Comparison of ENCODE assay signal across 9 cellular contexts in genomic region chr3:133384331-133385027, GRCh38. TPM values are rescaled to one million over a fixed set of nuclear protein-coding genes. Genes with fewer than 3 reads are reported as not detected.
DNase-seq lines count a peak whose midpoint lies in the region; ATAC-seq, FAIRE-seq and TF ChIP-seq lines count a peak whose summit lies in the region.
"Had no signal": no experiment of that assay in that cellular context is flagged by ENCODE, and none has a peak within 500 bp of the region (broad histone marks: within the 10 kb centered on the region; RNA-seq: fewer than 3 reads in every experiment).

No MANE protein-coding gene starts in this region.

- DNase-seq in COLO668 (lab: John Stamatoyannopoulos, UW; ENCODE audit: unreplicated experiment): peak; percentile 53
- DNase-seq in HPDE6-E6E7 (ENCODE audit: extremely low spot score): peak; percentile 63
- DNase-seq in NCI-H82 treated with DMSO at 0.1 percent for 48 hours (lab: John Stamatoyannopoulos, UW; ENCODE audit: unreplicated experiment): peak; percentile 64
- peak; percentile 29 to 41 (median 33) for DNase-seq in K562 (ENCODE audit: extremely low read depth in 1 of 4, low spot score in 3 of 4)
- peak; percentile 43 for DNase-seq in iPS DF 6.9 (ENCODE audit: low read depth, low spot score)
- DNase-seq in stimulated activated CD4-positive, alpha-beta T cell treated with anti-CD3 and anti-CD28 coated beads, Interleukin-15, amount 100 ng/mL, for 48 hours (ENCODE audit: low read depth in 2 of 2): peak; percentile 6 to 25
- no peak for DNase-seq in cortex of kidney (lab: John Stamatoyannopoulos, UW)

- TF ChIP-seq CTCF in K562 (IDR thresholded peaks at IDR 0.05 in 2 of 3, conservative IDR thresholded peaks at IDR 0.05 in 1 of 3; ENCODE audit: insufficient read depth in 2 of 3, low read depth in 1 of 3, low read length in 3 of 3): peak; percentile 58 to 68 (median 66)

- H3K79me2 ChIP-seq in K562 (ENCODE audit: control insufficient read depth, insufficient read depth, low read length): no peaks in the 10 kb centered on the region

- no peaks in the 10 kb centered on the region for H3K36me3 ChIP-seq in K562 (ENCODE audit: control insufficient read depth, insufficient read depth, low read length)
- H3K36me3 ChIP-seq in iPS DF 6.9 (ENCODE audit: control insufficient read depth, insufficient read depth, low read length): no peaks in the 10 kb centered on the region

- no peak for TF ChIP-seq POLR2A in K562 (conservative IDR thresholded peaks at IDR 0.05)

- POLR2A ChIA-PET in K562 (lab: Yijun Ruan, JAX): no interaction called here

- 50% methylated on average over 2 of the region's 13 CpGs for WGBS in K562 (ENCODE audit: insufficient coverage, low coverage, missing lambda C conversion rate)
- no CpG with 5 or more reads among the region's 13 CpGs for WGBS in iPS DF 6.9 (ENCODE audit: insufficient coverage, insufficient read length)

- H3K27ac ChIP-seq in K562 (ENCODE audit: extremely low read depth, low read depth, low read length) (no peak overlapping the region), iPS DF 6.9 (ENCODE audit: low read length) (no peak overlapping the region)
- H3K27ac ChIP-seq: skin epidermis had no signal

- no TSS peak for BruUV-seq in K562 (replicated peaks; lab: Mats Ljungman, UMichigan)

- FAIRE-seq in K562 (lab: Jason Lieb, UNC): no peak

- H3K4me2 ChIP-seq in K562 (ENCODE audit: insufficient read depth, low read length): no peak overlapping the region

- no peaks in the 10 kb centered on the region; the same call in 1 of the 2 replicates for H4K20me1 ChIP-seq in K562 (replicated peaks; ENCODE audit: control insufficient read depth, insufficient read depth, low read length)

- H3K9me1 ChIP-seq in K562 (ENCODE audit: control insufficient read depth, insufficient read depth, low read length): no peaks in the 10 kb centered on the region

- ATAC-seq in GM19351 (IDR thresholded peaks at IDR 0.05; ENCODE audit: unreplicated experiment) (peak; percentile 85), K562 (peak; percentile 93)

- H3K4me3 ChIP-seq in K562 (no peak overlapping the region), iPS DF 6.9 (ENCODE audit: low read length) (no peak overlapping the region)
- H3K4me3 ChIP-seq: skin epidermis had no signal

- TF ChIP-seq EP300 in K562 (IDR thresholded peaks at IDR 0.05; ENCODE audit: low read length): no peak

- H3K27me3 ChIP-seq in K562 (ENCODE audit: control insufficient read depth in 2 of 2, insufficient read depth in 2 of 2, low read length in 2 of 2): no peaks in the 10 kb centered on the region
- no peaks in the 10 kb centered on the region for H3K27me3 ChIP-seq in iPS DF 6.9 (ENCODE audit: control insufficient read depth, insufficient read depth, low read length)

- H3K4me1 ChIP-seq in K562 (replicated peaks in 1 of 2; ENCODE audit: control insufficient read depth in 2 of 2, insufficient read depth in 2 of 2, low read length in 2 of 2) (no peaks in the 10 kb centered on the region; a peak in 1 of 5 replicates), iPS DF 6.9 (ENCODE audit: control insufficient read depth, insufficient read depth, low read length) (no peaks in the 10 kb centered on the region)

- CTCF ChIA-PET in K562 (lab: Yijun Ruan, JAX; ENCODE audit: low intra/inter-chr PET ratio): interaction anchor here (1.0 to 1.8 kb wide), 3 partner anchors 343 to 849 kb away, joined by 4 to 8 read pairs (median 5); no protein-coding TSS in a partner anchor

- no peak overlapping the region for H2AFZ ChIP-seq in K562 (ENCODE audit: low read depth, low read length)

- TF ChIP-seq RAD21 in K562 (CRISPR knock-in tag; conservative IDR thresholded peaks at IDR 0.05 in 1 of 2, IDR thresholded peaks at IDR 0.05 in 1 of 2): peak; percentile 63 to 75

- H3K9ac ChIP-seq in K562 (ENCODE audit: insufficient read depth in 1 of 2, low read depth in 2 of 2, low read length in 2 of 2): no peak overlapping the region

- in situ Hi-C loops in K562 (cut with MboI): loop anchor here (10.0 to 25.0 kb wide), 2 partner anchors 347 to 650 kb away; partner anchors contain the start of gene TMEM108

- intact Hi-C loops in K562 (cut with micrococcal nuclease): loop anchor here (2.0 to 5.0 kb wide), 3 partner anchors 344 to 727 kb away; partner anchors contain the start of gene ACAD11

- H3K9me3 ChIP-seq in K562 (replicated peaks; ENCODE audit: control insufficient read depth, insufficient read depth, low read depth, low read length) (no peaks in the 10 kb centered on the region), iPS DF 6.9 (ENCODE audit: control insufficient read depth, insufficient read depth, low read length) (no peaks in the 10 kb centered on the region)

TF ChIP-seq in K562, 482 proteins besides CTCF, POLR2A, EP300 and RAD21:
- no peak for TF ChIP-seq ZFP1 (CRISPR knock-in tag; IDR thresholded peaks at IDR 0.05)
- 0 out of 2 replicates have a peak, but pooled peaks have one; percentile 10 for TF ChIP-seq DEAF1 (CRISPR knock-in tag; IDR thresholded peaks at IDR 0.05)
- TF ChIP-seq SMC3 (conservative IDR thresholded peaks at IDR 0.05; ENCODE audit: insufficient read depth, low read depth, low read length): peak; percentile 41; the same call in 1 of the 2 replicates
- no peak for TF ChIP-seq U2AF1 (optimal IDR thresholded peaks at IDR 0.05; ENCODE audit: low read depth, low read length)
- TF ChIP-seq NFIC (IDR thresholded peaks at IDR 0.05): 0 out of 2 replicates have a peak, but pooled peaks have one; percentile 9
TF ChIP-seq in K562: peak in this region for 3.

RNA-seq across cellular contexts. Expression of gene BFSP2, which starts 15.4 kb away (rescaled TPM):
- not detected in 2 replicates for total RNA-seq in K562 (2011; cell fraction: chromatin; rRNA removed; ENCODE audit: low replicate concordance)
- total RNA-seq in K562 (2011; cell fraction: nucleolus; rRNA removed): not detected in 2 replicates
- total RNA-seq in K562 (2011; cell fraction: nucleoplasm; rRNA removed): not detected in 2 replicates
- total RNA-seq in K562 (2014; rRNA removed) (not detected in 2 replicates), K562 (2014; rRNA removed; fragmentation: Illumina TruSeq; extraction: Trizol) (not detected in 2 replicates), K562 (2015; rRNA removed; fragmentation: Illumina TruSeq; extraction: Trizol) (not detected in 2 replicates), K562 (2021) (not detected in 2 replicates)
- polyA plus RNA-seq in K562 (2011; rRNA removed) (not detected in 2 replicates), K562 (2014; fragmentation: Illumina TruSeq; extraction: Trizol) (not detected in 2 replicates), K562 (2014; fragmentation: Nextera tagmentation; extraction: Ambion mirVana) (not detected), K562 (2014; rRNA removed) (not detected in 2 replicates)
- not detected in 2 replicates for polyA plus RNA-seq in K562 (2011; cell fraction: cytosol; rRNA removed)
- not detected in 2 replicates for polyA plus RNA-seq in K562 (2011; cell fraction: nucleus; rRNA removed)
- polyA plus RNA-seq in K562 (2012): not detected in 2 replicates
- polyA minus RNA-seq in K562 (2011; rRNA and poly(A)+ RNA removed): not detected in 2 replicates
- not detected in 2 replicates for polyA minus RNA-seq in K562 (2011; cell fraction: cytosol; rRNA and poly(A)+ RNA removed)
- polyA minus RNA-seq in K562 (2011; cell fraction: nucleus; rRNA and poly(A)+ RNA removed): not detected in 2 replicates
